Comparison of ENCODE assay signal across 20 cellular contexts in the genomic region with DNA sequence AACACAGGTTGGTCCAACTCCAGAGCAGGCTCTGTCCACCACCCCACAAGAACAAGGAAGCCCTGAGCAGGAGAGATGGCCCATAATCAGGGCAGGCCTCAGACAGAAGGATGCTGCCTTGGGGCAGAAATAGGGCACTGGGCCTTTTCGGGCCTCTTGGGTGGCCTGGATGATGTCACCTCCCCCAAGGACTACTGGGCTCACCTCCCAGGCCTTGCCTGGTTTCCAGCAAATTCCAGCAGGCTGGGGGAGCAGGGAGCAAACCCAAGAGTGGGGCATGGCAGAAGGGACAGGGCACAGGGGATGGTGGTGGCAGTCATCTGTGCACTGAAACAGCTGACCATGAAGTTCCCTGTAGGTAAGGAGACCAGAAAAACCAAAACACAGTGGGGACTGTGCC. TPM values are rescaled to one million over a fixed set of nuclear protein-coding genes. Genes with fewer than 3 reads are reported as not detected.
DNase-seq lines count a peak whose midpoint lies in the region; ATAC-seq, FAIRE-seq and TF ChIP-seq lines count a peak whose summit lies in the region.
"Had no signal": no experiment of that assay in that cellular context is flagged by ENCODE, and none has a peak within 500 bp of the region (broad histone marks: within the 10 kb centered on the region; RNA-seq: fewer than 3 reads in every experiment).

No MANE protein-coding gene starts in this region.

- TF ChIP-seq EP300 in H1 (IDR thresholded peaks at IDR 0.05; ENCODE audit: borderline replicate concordance in 1 of 2, low read depth in 2 of 2, low read length in 2 of 2) = no peak

- H3K79me2 ChIP-seq in H1 (ENCODE audit: control insufficient read depth in 1 of 2, insufficient read depth in 2 of 2, low read length in 2 of 2) = no peaks in the 10 kb centered on the region

- POLR2A ChIA-PET in HEK293 (lab: Yijun Ruan, JAX) = interaction anchor here (1.3 kb wide), 1 partner anchor 16 kb away, joined by 3 read pairs; no protein-coding TSS in a partner anchor
- POLR2A ChIA-PET in H1 (lab: Charles Lee; ENCODE audit: partially characterized antibody) = interaction anchor here (11.5 kb wide), 1 partner anchor 16 kb away, joined by 173 read pairs; the partner anchor contains the start of gene RCOR2
- POLR2A ChIA-PET in HEK293T (lab: Yijun Ruan, JAX) = interaction anchor here (1.1 kb wide), 1 partner anchor 16 kb away, joined by 3 read pairs; the partner anchor contains the start of gene RCOR2

- WGBS in H1 (ENCODE audit: extremely low coverage in 1 of 2, insufficient coverage in 1 of 2, insufficient read length in 1 of 2, insufficient replicate concordance in 2 of 2, low coverage in 1 of 2, low lambda C conversion rate in 2 of 2, missing lambda C conversion rate in 1 of 2), 2 experiments = 94% methylated on average over 1 of the region's 1 CpG; no CpG with 5 or more reads in 1 of the 2 experiments

- H3K27ac ChIP-seq in HEK293 (ENCODE audit: extremely low read depth, low read depth, low read length) = no peak overlapping the region
- no peak overlapping the region for H3K27ac ChIP-seq in H1 (ENCODE audit: low read depth, low read length)
- H3K27ac ChIP-seq in left lung = no peak overlapping the region
- H3K27ac ChIP-seq: HL-60 had no signal

- CTCF ChIA-PET in HEK293 (lab: Yijun Ruan, JAX) = interaction anchor here (0.9 to 1.3 kb wide), 2 partner anchors 12 to 103 kb away, joined by 3 to 6 read pairs; no protein-coding TSS in a partner anchor
- CTCF ChIA-PET in H1 (lab: Charles Lee; ENCODE audit: partially characterized antibody) = interaction anchor here (1.0 to 7.1 kb wide), 10 partner anchors 11 to 214 kb away, joined by 3 to 129 read pairs (median 10); partner anchors contain the start of gene RCOR2
- CTCF ChIA-PET in HEK293T (lab: Yijun Ruan, JAX) = interaction anchor here (2.0 kb wide), 1 partner anchor 12 kb away, joined by 9 read pairs; no protein-coding TSS in a partner anchor

- no peaks in the 10 kb centered on the region for H3K79me1 ChIP-seq in H1 (ENCODE audit: low read depth, low read length)

- H4K5ac ChIP-seq in H1 (ENCODE audit: insufficient read length, low read depth, low read length) = no peak overlapping the region

- H3K23ac ChIP-seq in H1 (ENCODE audit: insufficient read length) = no peak overlapping the region

- no peak overlapping the region for H3K4me3 ChIP-seq in AG10803 (ENCODE audit: low read length)
- no peak overlapping the region for H3K4me3 ChIP-seq in HEK293 (ENCODE audit: low read depth, low read length)
- no peak overlapping the region for H3K4me3 ChIP-seq in H1 (ENCODE audit: extremely low read depth in 1 of 4, insufficient read depth in 2 of 4, low read depth in 3 of 4, low read length in 4 of 4)
- H3K4me3 ChIP-seq in left lung = no peak overlapping the region

- no peak overlapping the region for H3K18ac ChIP-seq in H1 (ENCODE audit: extremely low read depth, low read length)

- no peak overlapping the region for H2BK5ac ChIP-seq in H1 (ENCODE audit: low read depth, low read length)

- no peak overlapping the region for H4K91ac ChIP-seq in H1 (replicated peaks; ENCODE audit: insufficient read length, low read length)

- TF ChIP-seq CTCF in AG10803 (conservative IDR thresholded peaks at IDR 0.05; ENCODE audit: low read length) (no peak), HEK293 (tag by site-specific recombination; IDR thresholded peaks at IDR 0.05) (no peak), H1 (IDR thresholded peaks at IDR 0.05; ENCODE audit: control extremely low read depth in 1 of 3, insufficient read depth in 1 of 3, low read depth in 1 of 3, low read length in 3 of 3) (no peak), neural crest cell (conservative IDR thresholded peaks at IDR 0.05) (no peak), left lung (IDR thresholded peaks at IDR 0.05) (no peak)

- H2AFZ ChIP-seq in H1 (ENCODE audit: low read length) = no peak overlapping the region

- no peaks in the 10 kb centered on the region for H3K4me1 ChIP-seq in HEK293 (ENCODE audit: control insufficient read depth, insufficient read depth, low read length)
- peaks cover 0 to 4% (median 0%) of the 10 kb centered on the region in 4 experiments; a peak in 1 of 7 replicates for H3K4me1 ChIP-seq in H1 (replicated peaks in 1 of 4; ENCODE audit: control insufficient read depth in 3 of 4, insufficient read depth in 4 of 4, low read length in 3 of 4)
- H3K4me1 ChIP-seq in left lung = peaks cover 0 to 6% of the 10 kb centered on the region in 2 donors

- no peak overlapping the region for H3K14ac ChIP-seq in H1 (ENCODE audit: insufficient read length)

- no peak overlapping the region for H3K4me2 ChIP-seq in H1 (ENCODE audit: insufficient read depth in 1 of 2, low read depth in 2 of 2, low read length in 2 of 2)

- H4K20me1 ChIP-seq in H1 (replicated peaks in 1 of 2; ENCODE audit: control insufficient read depth in 1 of 2, insufficient read depth in 2 of 2, low read length in 2 of 2) = no peaks in the 10 kb centered on the region

- no peak overlapping the region for H4K8ac ChIP-seq in H1 (ENCODE audit: extremely low read depth, insufficient read depth, low read length)

- no peak overlapping the region for H3K4ac ChIP-seq in H1 (replicated peaks; ENCODE audit: insufficient read length, low read depth, low read length)

- peaks cover 5% of the 10 kb centered on the region for H3K23me2 ChIP-seq in H1 (ENCODE audit: low read depth, low read length)

- intact Hi-C loops in left lung (cut with DNase I) = no loop called here

- no peak for FAIRE-seq in H1 (lab: Jason Lieb, UNC)
- FAIRE-seq: A204.1, HTR-8/SVneo had no signal

- TF ChIP-seq RAD21 in H1 (IDR thresholded peaks at IDR 0.05 in 1 of 2, conservative IDR thresholded peaks at IDR 0.05 in 1 of 2; ENCODE audit: low read depth in 2 of 2, low read length in 2 of 2) = no peak

- no peak overlapping the region for H2BK20ac ChIP-seq in H1 (ENCODE audit: low read length)

- peak overlapping the region; percentile 28; the same call in 1 of the 2 replicates for H2AK5ac ChIP-seq in H1 (ENCODE audit: low read depth, low read length)

- no peak overlapping the region for H2BK120ac ChIP-seq in H1 (replicated peaks; ENCODE audit: low read depth, low read length)

- H3K9me3 Mint-ChIP-seq in neural crest cell = no peaks in the 10 kb centered on the region
- H3K9me3 Mint-ChIP-seq in activated naive CD8-positive, alpha-beta T cell treated with anti-CD3 and anti-CD28 coated beads for 36 hours = no peaks in the 10 kb centered on the region
- H3K9me3 Mint-ChIP-seq: CD14-positive monocyte, IgD-negative memory B cell had no signal

- no peak overlapping the region for H3K56ac ChIP-seq in H1 (replicated peaks; ENCODE audit: insufficient read length, low read depth, low read length)

- H3K27me3 ChIP-seq in H1 (replicated peaks in 1 of 4; ENCODE audit: control insufficient read depth in 3 of 4, extremely low read depth in 1 of 4, insufficient read depth in 3 of 4, low read length in 3 of 4) = peaks cover 0 to 3% (median 2%) of the 10 kb centered on the region in 4 experiments; a peak in 3 of 7 replicates
- no peaks in the 10 kb centered on the region for H3K27me3 ChIP-seq in left lung

- H2BK15ac ChIP-seq in H1 (ENCODE audit: low read length) = peak overlapping the region; percentile 88; the same call in 1 of the 2 replicates

- peak overlapping the region; percentile 4 for H3K4me3 Mint-ChIP-seq in neural crest cell
- no peak overlapping the region for H3K4me3 Mint-ChIP-seq in activated naive CD8-positive, alpha-beta T cell treated with anti-CD3 and anti-CD28 coated beads for 36 hours
- H3K4me3 Mint-ChIP-seq: CD14-positive monocyte had no signal

- peaks cover 28% of the 10 kb centered on the region for H3K4me1 Mint-ChIP-seq in neural crest cell
- H3K4me1 Mint-ChIP-seq in activated naive CD8-positive, alpha-beta T cell treated with anti-CD3 and anti-CD28 coated beads for 36 hours = peaks cover 7% of the 10 kb centered on the region

- H3K9me3 ChIP-seq in HEK293 (ENCODE audit: control insufficient read depth, insufficient read depth, low read depth, low read length) (no peaks in the 10 kb centered on the region), H1 (ENCODE audit: insufficient read depth in 2 of 2, low read depth in 1 of 2, low read length in 1 of 2) (no peaks in the 10 kb centered on the region), left lung (no peaks in the 10 kb centered on the region)

- ATAC-seq in left lung = no peak
- no peak for ATAC-seq in GM21723 (IDR thresholded peaks at IDR 0.05; ENCODE audit: unreplicated experiment)
- ATAC-seq: HCT116 had no signal

- DNase-seq in AG10803 (ENCODE audit: low read depth) = peak; percentile 59
- no peak for DNase-seq in H1 (ENCODE audit: low read depth in 1 of 2, low spot score in 2 of 2)
- no peak for DNase-seq in neural crest cell (ENCODE audit: low read depth, low spot score)
- DNase-seq in HEK293T (ENCODE audit: extremely low spot score) = no peak
- DNase-seq in left lung = no peak
- DNase-seq in activated naive CD8-positive, alpha-beta T cell treated with anti-CD3 and anti-CD28 coated beads for 36 hours = no peak
- DNase-seq: NCI-H1417 treated with DMSO at 0.1 percent for 48 hours; NCI-H1930; NCI-H2171; NCI-H446; NCI-H69; NK-92 treated with Interleukin-12 subunit alpha and Interleukin-12 subunit beta, amount 100 ng/mL, for 24 hours had no signal

- no peak overlapping the region for H3K27ac Mint-ChIP-seq in neural crest cell (ENCODE audit: unreplicated experiment)
- H3K27ac Mint-ChIP-seq in activated naive CD8-positive, alpha-beta T cell treated with anti-CD3 and anti-CD28 coated beads for 36 hours = no peak overlapping the region
- H3K27ac Mint-ChIP-seq: CD14-positive monocyte had no signal

- no peaks in the 10 kb centered on the region for H3K27me3 Mint-ChIP-seq in neural crest cell (ENCODE audit: low read depth)
- H3K27me3 Mint-ChIP-seq in activated naive CD8-positive, alpha-beta T cell treated with anti-CD3 and anti-CD28 coated beads for 36 hours = no peaks in the 10 kb centered on the region

- no peaks in the 10 kb centered on the region for H3K36me3 Mint-ChIP-seq in neural crest cell (ENCODE audit: low read depth)
- H3K36me3 Mint-ChIP-seq in activated naive CD8-positive, alpha-beta T cell treated with anti-CD3 and anti-CD28 coated beads for 36 hours = no peaks in the 10 kb centered on the region
- H3K36me3 Mint-ChIP-seq: CD14-positive monocyte had no signal

- no peak overlapping the region for H3K9ac ChIP-seq in H1 (replicated peaks in 1 of 4; ENCODE audit: extremely low read depth in 1 of 4, low read depth in 3 of 4, low read length in 3 of 4)

- H3K36me3 ChIP-seq in HEK293 (ENCODE audit: control insufficient read depth in 2 of 2, insufficient read depth in 1 of 2, low read length in 2 of 2) = no peaks in the 10 kb centered on the region
- no peaks in the 10 kb centered on the region for H3K36me3 ChIP-seq in H1 (ENCODE audit: control insufficient read depth in 2 of 4, insufficient read depth in 4 of 4, low read length in 3 of 4)
- H3K36me3 ChIP-seq in left lung = no peaks in the 10 kb centered on the region

- peak overlapping the region; percentile 39; the same call in 1 of the 2 replicates for H2BK12ac ChIP-seq in H1 (ENCODE audit: low read depth, low read length)

- no peak for TF ChIP-seq POLR2A in H1 (IDR thresholded peaks at IDR 0.05; ENCODE audit: control extremely low read depth in 1 of 2, low read depth in 2 of 2, low read length in 2 of 2)

RNA-seq across cellular contexts. Expression of gene NAA40, which starts 5.3 kb away (rescaled TPM):
- total RNA-seq in H1 (2021; fragmentation: NEBNext Ultra II Directional; extraction: Animal tissue kit (Norgen Biotek cat#: 25700)) = 31.1 and 34.1 TPM in 2 replicates
- 20.0 and 23.7 TPM in 2 replicates for polyA plus RNA-seq in H1 (2011; rRNA removed)
- 27.8 TPM for polyA plus RNA-seq in H1 (2011; cell fraction: cytosol; rRNA removed)
- 43.0 TPM for polyA plus RNA-seq in H1 (2011; cell fraction: nucleus; rRNA removed)
- polyA plus RNA-seq in H1 (2012, experiment 1 of 2) = 24.6 to 30.7 TPM (median 25.7 TPM) in 4 replicates
- polyA plus RNA-seq in H1 (2012, experiment 2 of 2) = 18.0 TPM
- polyA plus RNA-seq in H1 (2013, experiment 1 of 2) = 14.5 TPM
- polyA plus RNA-seq in H1 (2013, experiment 2 of 2) = 13.6 TPM
- polyA minus RNA-seq in H1 (2011; rRNA and poly(A)+ RNA removed) = 20.8 and 23.4 TPM in 2 replicates
- polyA minus RNA-seq in H1 (2011; cell fraction: cytosol; rRNA and poly(A)+ RNA removed) = 10.6 TPM
- 20.5 TPM for polyA minus RNA-seq in H1 (2011; cell fraction: nucleus; rRNA and poly(A)+ RNA removed)
- total RNA-seq in neural crest cell = 64.5 and 71.2 TPM in 2 replicates
- 10 to 100 TPM; 15.9 to 16.6 TPM for total RNA-seq in left lung
- total RNA-seq in activated naive CD8-positive, alpha-beta T cell treated with anti-CD3 and anti-CD28 coated beads for 36 hours = 10 to 100 TPM; 18.3 to 21.6 TPM

RNA-seq across cellular contexts. Expression of gene RCOR2, which starts 16.5 kb away (rescaled TPM):
- total RNA-seq in H1 (2021; fragmentation: NEBNext Ultra II Directional; extraction: Animal tissue kit (Norgen Biotek cat#: 25700)) = 78.0 and 80.1 TPM in 2 replicates
- 54.6 and 75.9 TPM in 2 replicates for polyA plus RNA-seq in H1 (2011; rRNA removed)
- polyA plus RNA-seq in H1 (2011; cell fraction: cytosol; rRNA removed) = 67.2 TPM
- polyA plus RNA-seq in H1 (2011; cell fraction: nucleus; rRNA removed) = 110 TPM
- polyA plus RNA-seq in H1 (2012, experiment 1 of 2) = 55.1 to 84.2 TPM (median 78.1 TPM) in 4 replicates
- 64.1 TPM for polyA plus RNA-seq in H1 (2012, experiment 2 of 2)
- polyA plus RNA-seq in H1 (2013, experiment 1 of 2) = 47.1 TPM
- polyA plus RNA-seq in H1 (2013, experiment 2 of 2) = 41.5 TPM
- 54.5 and 69.3 TPM in 2 replicates for polyA minus RNA-seq in H1 (2011; rRNA and poly(A)+ RNA removed)
- 50.3 TPM for polyA minus RNA-seq in H1 (2011; cell fraction: cytosol; rRNA and poly(A)+ RNA removed)
- 42.1 TPM for polyA minus RNA-seq in H1 (2011; cell fraction: nucleus; rRNA and poly(A)+ RNA removed)
- total RNA-seq in neural crest cell = 107 and 108 TPM in 2 replicates
- 1 to 10 TPM in 1 of 2 donors, under 1 TPM in 1; 0.45 to 1.4 TPM for total RNA-seq in left lung
- under 1 TPM; 0.58 to 0.82 TPM for total RNA-seq in activated naive CD8-positive, alpha-beta T cell treated with anti-CD3 and anti-CD28 coated beads for 36 hours
- polyA plus RNA-seq: CD14-positive monocyte, IgD-negative memory B cell had no signal

RNA-seq across cellular contexts. Expression of gene COX8A, which starts 41.0 kb away (rescaled TPM):
- total RNA-seq in H1 (2021; fragmentation: NEBNext Ultra II Directional; extraction: Animal tissue kit (Norgen Biotek cat#: 25700)) = 365 and 413 TPM in 2 replicates
- polyA plus RNA-seq in H1 (2011; rRNA removed) = 1,720 and 2,058 TPM in 2 replicates
- 801 TPM for polyA plus RNA-seq in H1 (2011; cell fraction: cytosol; rRNA removed)
- 895 TPM for polyA plus RNA-seq in H1 (2011; cell fraction: nucleus; rRNA removed)
- 439 to 800 TPM (median 741 TPM) in 4 replicates for polyA plus RNA-seq in H1 (2012, experiment 1 of 2)
- polyA plus RNA-seq in H1 (2012, experiment 2 of 2) = 1,693 TPM
- 891 TPM for polyA plus RNA-seq in H1 (2013, experiment 1 of 2)
- polyA plus RNA-seq in H1 (2013, experiment 2 of 2) = 816 TPM
- 145 and 160 TPM in 2 replicates for polyA minus RNA-seq in H1 (2011; rRNA and poly(A)+ RNA removed)
- 241 TPM for polyA minus RNA-seq in H1 (2011; cell fraction: cytosol; rRNA and poly(A)+ RNA removed)
- polyA minus RNA-seq in H1 (2011; cell fraction: nucleus; rRNA and poly(A)+ RNA removed) = 152 TPM
- 349 and 389 TPM in 2 replicates for total RNA-seq in neural crest cell
- 100 to 1,000 TPM; 267 to 281 TPM for total RNA-seq in left lung
- 100 to 1,000 TPM; 450 to 466 TPM for total RNA-seq in activated naive CD8-positive, alpha-beta T cell treated with anti-CD3 and anti-CD28 coated beads for 36 hours

RNA-seq across cellular contexts. Expression of gene OTUB1, which starts 52.8 kb away (rescaled TPM):
- 110 and 112 TPM in 2 replicates for total RNA-seq in H1 (2021; fragmentation: NEBNext Ultra II Directional; extraction: Animal tissue kit (Norgen Biotek cat#: 25700))
- 274 and 348 TPM in 2 replicates for polyA plus RNA-seq in H1 (2011; rRNA removed)
- polyA plus RNA-seq in H1 (2011; cell fraction: cytosol; rRNA removed) = 214 TPM
- polyA plus RNA-seq in H1 (2011; cell fraction: nucleus; rRNA removed) = 408 TPM
- polyA plus RNA-seq in H1 (2012, experiment 1 of 2) = 116 to 162 TPM (median 150 TPM) in 4 replicates
- polyA plus RNA-seq in H1 (2012, experiment 2 of 2) = 177 TPM
- 88.3 TPM for polyA plus RNA-seq in H1 (2013, experiment 1 of 2)
- 81.7 TPM for polyA plus RNA-seq in H1 (2013, experiment 2 of 2)
- 105 and 113 TPM in 2 replicates for polyA minus RNA-seq in H1 (2011; rRNA and poly(A)+ RNA removed)
- 71.3 TPM for polyA minus RNA-seq in H1 (2011; cell fraction: cytosol; rRNA and poly(A)+ RNA removed)
- polyA minus RNA-seq in H1 (2011; cell fraction: nucleus; rRNA and poly(A)+ RNA removed) = 57.0 TPM
- total RNA-seq in neural crest cell (122 and 124 TPM in 2 replicates), left lung (10 to 100 TPM; 65.0 to 67.7 TPM)
- total RNA-seq in activated naive CD8-positive, alpha-beta T cell treated with anti-CD3 and anti-CD28 coated beads for 36 hours = 10 to 100 TPM; 70.5 to 72.0 TPM

Comparison
In these comparisons a context has a peak if more than half of its experiments do, and no peak if none do; other contexts are left out.
1. RNA of gene RCOR2, which starts 16.5 kb away (total RNA-seq): 107 to 108 TPM in neural crest cell and 78.0 to 80.1 TPM in H1; 0.45 to 1.4 TPM in left lung and 0.58 to 0.82 TPM in activated naive CD8-positive, alpha-beta T cell treated with anti-CD3 and anti-CD28 coated beads for 36 hours; every median in the first group is over 10 times any median in the second.